ENCODE assay signal across 19 cellular contexts in genomic region chr12:93102744-93103143, GRCh38.
DNase-seq lines count a peak whose midpoint lies in the region; ATAC-seq, FAIRE-seq and TF ChIP-seq lines count a peak whose summit lies in the region.
"Had no signal": no experiment of that assay in that cellular context is flagged by ENCODE, and none has a peak within 500 bp of the region (broad histone marks: within the 10 kb centered on the region; RNA-seq: fewer than 3 reads in every experiment).

No MANE protein-coding gene starts in this region.

- peaks cover 80% of the 10 kb centered on the region for H3K4me1 ChIP-seq in HepG2 (ENCODE audit: insufficient read depth, low read length)
- peaks cover 0 to 4% (median 0%) of the 10 kb centered on the region in 4 donors for H3K4me1 ChIP-seq in right lobe of liver
- H3K4me1 ChIP-seq in hepatocyte (ENCODE audit: insufficient read depth) = peaks cover 25% of the 10 kb centered on the region
- no peaks in the 10 kb centered on the region for H3K4me1 ChIP-seq in prostate gland (replicated peaks)
- peaks cover 0 to 23% (median 9%) of the 10 kb centered on the region in 4 donors for H3K4me1 ChIP-seq in transverse colon
- H3K4me1 ChIP-seq in lower lobe of right lung = no peaks in the 10 kb centered on the region
- H3K4me1 ChIP-seq: A549 had no signal

- TF ChIP-seq EP300 in HepG2 (IDR thresholded peaks at IDR 0.05; ENCODE audit: low read depth in 2 of 2, low read length in 2 of 2) (peak in 1 of 2 experiments; percentile 92; a peak in 2 of 4 replicates), HepG2 (CRISPR knock-in tag; IDR thresholded peaks at IDR 0.05; ENCODE audit: borderline replicate concordance) (no peak), transverse colon (IDR thresholded peaks at IDR 0.05; ENCODE audit: low read depth) (no peak)

- POLR2A ChIA-PET in HepG2 (lab: Yijun Ruan, JAX) = interaction anchor here (1.0 to 1.4 kb wide), 2 partner anchors 19 to 87 kb away, joined by 3 to 11 read pairs; no protein-coding TSS in a partner anchor

- in situ Hi-C loops in HepG2 (cut with HindIII; ENCODE audit: extremely low pct_ligation_motif_present, low pct_unique_long_range_greater_than_20kb) (no loop called here), transverse colon (cut with MboI; ENCODE audit: low pct_ligation_motif_present in 1 of 4, low pct_unique_long_range_greater_than_20kb in 1 of 4, low sequenced_read_pairs in 3 of 4) (no loop called here)

- peak; percentile 63 for FAIRE-seq in HepG2 (lab: Jason Lieb, UNC)
- FAIRE-seq: A549, H1 had no signal

- H3K4me3 ChIP-seq in HepG2 (replicated peaks in 1 of 3; ENCODE audit: insufficient read depth in 1 of 3, low read depth in 2 of 3, low read length in 3 of 3) (no peak overlapping the region), right lobe of liver (no peak overlapping the region), hepatocyte (no peak overlapping the region), prostate gland (no peak overlapping the region), transverse colon (no peak overlapping the region), lower lobe of right lung (no peak overlapping the region)
- H3K4me3 ChIP-seq: A549 had no signal

- H3K27me3 ChIP-seq in HepG2 (ENCODE audit: control insufficient read depth in 1 of 2, insufficient read depth in 2 of 2, low read length in 2 of 2) (no peaks in the 10 kb centered on the region), right lobe of liver (no peaks in the 10 kb centered on the region), hepatocyte (no peaks in the 10 kb centered on the region), prostate gland (replicated peaks; ENCODE audit: insufficient read depth) (no peaks in the 10 kb centered on the region), transverse colon (no peaks in the 10 kb centered on the region), lower lobe of right lung (ENCODE audit: low read depth) (no peaks in the 10 kb centered on the region)

- H3K9me3 ChIP-seq in HepG2 (ENCODE audit: low read length) (no peaks in the 10 kb centered on the region), right lobe of liver (no peaks in the 10 kb centered on the region), hepatocyte (ENCODE audit: low read depth) (no peaks in the 10 kb centered on the region), prostate gland (no peaks in the 10 kb centered on the region), transverse colon (no peaks in the 10 kb centered on the region), lower lobe of right lung (no peaks in the 10 kb centered on the region)
- H3K9me3 ChIP-seq: A549 had no signal

- TF ChIP-seq POLR2A in HepG2 (IDR thresholded peaks at IDR 0.05; ENCODE audit: insufficient read depth in 1 of 2, low read depth in 2 of 2, low read length in 2 of 2) = no peak
- TF ChIP-seq POLR2A in right lobe of liver (IDR thresholded peaks at IDR 0.05) = no peak
- TF ChIP-seq POLR2A in prostate gland (IDR thresholded peaks at IDR 0.05) = no peak
- no peak for TF ChIP-seq POLR2A in transverse colon (IDR thresholded peaks at IDR 0.05)

- TF ChIP-seq RAD21 in HepG2 (CRISPR knock-in tag; IDR thresholded peaks at IDR 0.05) = no peak

- DNase-seq in HepG2 (ENCODE audit: low spot score) = peak; percentile 92
- no peak for DNase-seq in right lobe of liver
- no peak for DNase-seq in hepatocyte (ENCODE audit: low spot score)
- peak; percentile 32 for DNase-seq in prostate gland (ENCODE audit: low spot score)
- no peak for DNase-seq in transverse colon
- DNase-seq in activated gamma-delta T cell treated with Interleukin-2 at 50 U/mL for 16 hours = no peak
- DNase-seq in lower lobe of right lung = no peak
- DNase-seq: EL, GF-D8, NCI-H1105 treated with DMSO at 0.1 percent for 48 hours, NCI-H1694, NCI-H2081, NCI-H2171, NCI-H446 treated with DMSO at 0.1 percent for 48 hours, NCI-H526 treated with DMSO at 0.1 percent for 48 hours, SHP77 had no signal

- no TSS peak for BruUV-seq in HepG2 (replicated peaks; lab: Mats Ljungman, UMichigan)

- no peak for TF ChIP-seq CTCF in HepG2 (CRISPR knock-in tag; IDR thresholded peaks at IDR 0.05)
- TF ChIP-seq CTCF in right lobe of liver (IDR thresholded peaks at IDR 0.05) = no peak
- no peak for TF ChIP-seq CTCF in hepatocyte (IDR thresholded peaks at IDR 0.05; ENCODE audit: poor library complexity)
- peak in 1 of 4 experiments; percentile 28 for TF ChIP-seq CTCF in prostate gland (IDR thresholded peaks at IDR 0.05)
- no peak for TF ChIP-seq CTCF in transverse colon (IDR thresholded peaks at IDR 0.05)
- no peak for TF ChIP-seq CTCF in lower lobe of right lung (IDR thresholded peaks at IDR 0.05)

- H3K79me2 ChIP-seq in HepG2 (ENCODE audit: insufficient read depth, low read length) (no peaks in the 10 kb centered on the region), hepatocyte (no peaks in the 10 kb centered on the region)

- intact Hi-C loops in HepG2 (cut with micrococcal nuclease; ENCODE audit: unreplicated experiment) (loop anchor here (1.0 kb wide), 2 partner anchors 20 to 96 kb away; no protein-coding TSS in a partner anchor), right lobe of liver (cut with DNase I) (no loop called here), prostate gland (cut with DNase I) (no loop called here), transverse colon (cut with DNase I; ENCODE audit: low total_unique reads) (loop anchor here (10.0 kb wide), 1 partner anchor 72 kb away; no protein-coding TSS in a partner anchor), lower lobe of right lung (cut with DNase I) (no loop called here)

- H3K4me2 ChIP-seq in HepG2 (ENCODE audit: low read depth, low read length) (peak overlapping the region; percentile 45; the same call in 1 of the 2 replicates), hepatocyte (no peak overlapping the region)
- H3K4me2 ChIP-seq: A549 had no signal

- H3K27ac ChIP-seq in HepG2 (ENCODE audit: extremely low read length, insufficient read depth, low read length) (peak overlapping the region; percentile 91), right lobe of liver (no peak overlapping the region), hepatocyte (peak overlapping the region; percentile 86), prostate gland (peak overlapping the region; percentile 67 to 80), transverse colon (peak overlapping the region; percentile 14 to 53 (median 30)), lower lobe of right lung (no peak overlapping the region)
- H3K27ac ChIP-seq: A549 had no signal

- H3K9me2 ChIP-seq in hepatocyte (replicated peaks; ENCODE audit: insufficient read depth) = no peaks in the 10 kb centered on the region

- ATAC-seq in HepG2 (peak; percentile 95), right lobe of liver (no peak), HG02678 (IDR thresholded peaks at IDR 0.05; ENCODE audit: unreplicated experiment) (no peak), lower lobe of right lung (no peak)
- ATAC-seq: A549 had no signal

- H3K9ac ChIP-seq in HepG2 (ENCODE audit: insufficient read depth, low read depth, low read length) = no peak overlapping the region; the same call in 1 of the 2 replicates

- H4K20me1 ChIP-seq in HepG2 (ENCODE audit: insufficient read depth, low read length) (no peaks in the 10 kb centered on the region), hepatocyte (ENCODE audit: insufficient read depth, poor library complexity, severe bottlenecking) (no peaks in the 10 kb centered on the region)

- H3K36me3 ChIP-seq in HepG2 (replicated peaks in 1 of 2; ENCODE audit: control insufficient read depth in 1 of 2, insufficient read depth in 2 of 2, low read length in 2 of 2) = no peaks in the 10 kb centered on the region
- H3K36me3 ChIP-seq in right lobe of liver = no peaks in the 10 kb centered on the region
- no peaks in the 10 kb centered on the region for H3K36me3 ChIP-seq in hepatocyte (replicated peaks; ENCODE audit: insufficient read depth, low read depth)
- no peaks in the 10 kb centered on the region for H3K36me3 ChIP-seq in prostate gland
- H3K36me3 ChIP-seq in transverse colon = no peaks in the 10 kb centered on the region
- H3K36me3 ChIP-seq in lower lobe of right lung = no peaks in the 10 kb centered on the region

- H2AFZ ChIP-seq in HepG2 (ENCODE audit: low read length) (no peak overlapping the region), hepatocyte (no peak overlapping the region)

- CTCF ChIA-PET in HepG2 (lab: Yijun Ruan, JAX; ENCODE audit: low intra/inter-chr PET ratio, low total read pairs) = no interaction called here

- 14% methylated on average over 2 of the region's 2 CpGs for WGBS in HepG2 (ENCODE audit: low lambda C conversion rate)
- WGBS in right lobe of liver (ENCODE audit: insufficient coverage, low coverage, low lambda C conversion rate, missing lambda C conversion rate) = 66% methylated on average over 2 of the region's 2 CpGs
- 46% methylated on average over 2 of the region's 2 CpGs for whole genome bisulfite sequencing in hepatocyte (ENCODE audit: low lambda C conversion rate, missing lambda C conversion rate)
- WGBS in prostate gland = 36% methylated on average over 2 of the region's 2 CpGs
- WGBS in transverse colon (ENCODE audit: low coverage in 1 of 2), 2 donors = 60 to 61% methylated on average over 2 of the region's 2 CpGs

TF ChIP-seq in HepG2, 621 proteins besides CTCF, POLR2A, EP300 and RAD21 (continues in another document):
- TF ChIP-seq RBFOX2 (IDR thresholded peaks at IDR 0.05; ENCODE audit: low read depth, low read length) = peak; percentile 4; the same call in 1 of the 2 replicates
- TF ChIP-seq GLMP (CRISPR knock-in tag; IDR thresholded peaks at IDR 0.05; ENCODE audit: borderline replicate concordance) = no peak
- no peak for TF ChIP-seq GZF1 (CRISPR knock-in tag; IDR thresholded peaks at IDR 0.05)
- no peak for TF ChIP-seq ARNT (IDR thresholded peaks at IDR 0.05)

Comparison
In these comparisons a context has a peak if more than half of its experiments do, and no peak if none do; other contexts are left out.
1. DNase-seq: peak in HepG2 (single experiment) and prostate gland (single experiment); none in right lobe of liver (0 of 3), hepatocyte (single experiment), transverse colon (single experiment), activated gamma-delta T cell treated with Interleukin-2 at 50 U/mL for 16 hours (single experiment) and lower lobe of right lung (single experiment).
2. H3K27ac ChIP-seq: peak in HepG2 (single experiment), hepatocyte (single experiment), prostate gland (2 of 2) and transverse colon (4 of 4); none in right lobe of liver (0 of 3) and lower lobe of right lung (single experiment).
3. intact Hi-C loops: an anchor here in HepG2 (1.0 kb wide) and transverse colon (10.0 kb wide); none called in right lobe of liver, prostate gland and lower lobe of right lung.